1 cellular context compared by ENCODE assay signal in the genomic region with DNA sequence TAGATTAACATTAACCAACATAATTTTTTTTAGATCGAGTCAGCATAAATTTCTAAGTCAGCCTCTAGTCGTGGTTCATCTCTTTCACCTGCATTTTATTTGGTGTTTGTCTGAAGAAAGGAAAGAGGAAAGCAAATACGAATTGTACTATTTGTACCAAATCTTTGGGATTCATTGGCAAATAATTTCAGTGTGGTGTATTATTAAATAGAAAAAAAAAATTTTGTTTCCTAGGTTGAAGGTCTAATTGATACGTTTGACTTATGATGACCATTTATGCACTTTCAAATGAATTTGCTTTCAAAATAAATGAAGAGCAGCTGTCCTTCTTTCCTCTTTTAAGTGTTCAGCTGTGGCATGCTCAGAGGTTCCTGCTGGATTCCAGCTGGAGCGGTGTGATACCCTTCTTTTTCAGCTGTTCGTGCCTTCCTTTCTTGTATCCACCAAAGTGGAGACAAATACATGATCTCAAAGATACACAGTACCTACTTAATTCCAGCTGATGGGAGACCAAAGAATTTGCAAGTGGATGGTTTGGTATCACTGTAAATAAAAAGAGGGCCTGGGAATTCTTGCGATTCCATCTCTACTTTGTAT.
TF ChIP-seq lines count a peak whose summit lies in the region.

No MANE protein-coding gene starts in this region.

TF ChIP-seq in SK-N-SH, 30 proteins besides CTCF, POLR2A, EP300 and RAD21:
- TF ChIP-seq JUND (IDR thresholded peaks at IDR 0.05), result peak; percentile 3; the same call in 1 of the 2 replicates
